8 cellular contexts compared by ENCODE assay signal in the genomic region with DNA sequence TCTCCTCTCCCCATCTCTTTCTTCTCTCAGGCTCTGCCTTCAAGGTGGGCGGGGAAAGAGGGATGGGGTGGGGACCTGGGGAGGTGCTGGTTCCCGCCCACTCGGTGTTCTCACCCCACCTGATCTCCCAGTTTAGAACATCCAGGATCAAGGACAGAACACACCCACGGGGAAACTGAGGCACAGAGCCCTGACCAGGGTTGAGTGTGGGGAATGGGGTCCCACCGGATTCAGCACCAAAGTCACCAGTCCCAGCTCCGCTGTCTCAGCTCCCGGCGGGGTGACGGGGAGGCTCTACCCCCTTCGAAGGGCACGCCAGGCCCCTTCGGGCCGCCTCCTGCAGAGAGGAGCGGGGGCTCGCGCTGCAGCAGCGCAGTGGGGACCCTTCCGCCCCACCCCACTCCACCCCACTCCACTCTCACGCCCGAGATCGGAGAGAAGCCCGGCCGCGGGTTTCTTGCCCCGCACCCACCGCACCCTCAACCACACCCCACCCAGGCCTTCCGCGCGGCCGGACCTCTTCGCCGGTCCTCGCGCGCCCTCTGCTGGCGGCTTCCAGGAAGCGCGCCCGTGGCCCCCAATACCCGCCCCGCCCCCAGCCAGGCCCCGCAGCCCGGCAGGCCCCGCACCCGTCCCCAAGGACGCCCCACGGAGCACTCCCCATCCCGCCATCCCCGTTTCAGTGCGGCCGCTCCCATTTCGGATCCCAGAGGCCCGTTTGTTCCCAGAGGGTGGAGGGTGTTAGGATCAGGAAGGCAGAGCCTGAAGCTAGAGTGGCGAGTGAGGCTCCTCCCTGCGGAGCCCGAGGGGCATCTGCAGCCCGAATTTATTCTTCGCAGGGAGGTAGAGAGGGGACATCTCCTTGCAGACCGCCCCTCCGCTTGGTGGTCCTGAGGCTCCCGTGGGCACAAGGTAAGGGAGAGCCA.
DNase-seq lines count a peak whose midpoint lies in the region; FAIRE-seq lines count a peak whose summit lies in the region.

No MANE protein-coding gene starts in this region.

- H3K4me3 ChIP-seq in neuron (ENCODE audit: low read length) (peak overlapping the region; percentile 44), stomach smooth muscle (ENCODE audit: low read length in 2 of 2) (peak overlapping the region; percentile 66 to 74)

- H3K9me3 ChIP-seq in neuron (ENCODE audit: low read length) (peaks cover 3% of the 10 kb centered on the region), stomach smooth muscle (ENCODE audit: control insufficient read depth in 2 of 2, low read length in 2 of 2) (peaks cover 5 to 10% of the 10 kb centered on the region in 2 donors)

- H3K36me3 ChIP-seq in neuron (ENCODE audit: insufficient read depth, low read length) = no peaks in the 10 kb centered on the region
- no peaks in the 10 kb centered on the region for H3K36me3 ChIP-seq in stomach smooth muscle (ENCODE audit: control insufficient read depth in 2 of 2, insufficient read depth in 2 of 2, low read length in 2 of 2)

- peak overlapping the region; percentile 28 to 64 for H3K9ac ChIP-seq in stomach smooth muscle (ENCODE audit: low read length in 2 of 2)

- H3K27me3 ChIP-seq in neuron (ENCODE audit: insufficient read depth, low read length) (peaks cover 58% of the 10 kb centered on the region), stomach smooth muscle (ENCODE audit: control insufficient read depth in 1 of 2, insufficient read depth in 2 of 2, low read length in 2 of 2) (peaks cover 47 to 49% of the 10 kb centered on the region in 2 donors)

- DNase-seq in C1 segment of cervical spinal cord (lab: John Stamatoyannopoulos, UW) (peak in 13 of 14 donors; percentile 19 to 74 (median 47)), GM19239 (ENCODE audit: insufficient read length, low spot score) (peak; percentile 88), HPDE6-E6E7 (ENCODE audit: extremely low spot score) (peak; percentile 67), RKO (ENCODE audit: low spot score) (peak; percentile 74), foreskin melanocyte (peak; percentile 19)
- DNase-seq in activated effector memory CD4-positive, alpha-beta T cell treated with anti-CD3 and anti-CD28 coated beads, Interleukin-2, amount 50 U/mL, for 16 hours = peak; percentile 92

- no peak overlapping the region for H3K27ac ChIP-seq in stomach smooth muscle (ENCODE audit: low read length)

- peak; percentile 78 for FAIRE-seq in GM19239 (lab: Jason Lieb, UNC)

- H2AFZ ChIP-seq in neuron (ENCODE audit: low read depth, low read length) = peak overlapping the region; percentile 41

- H3K4me1 ChIP-seq in neuron (ENCODE audit: insufficient read depth, low read length) = peaks cover 16% of the 10 kb centered on the region
- H3K4me1 ChIP-seq in stomach smooth muscle (ENCODE audit: control insufficient read depth, insufficient read depth, low read length) = peaks cover 18% of the 10 kb centered on the region

Comparison
In these comparisons a context has a peak if more than half of its experiments do, and no peak if none do; other contexts are left out.
1. DNase-seq: peak in every context shown above with its lines; median percentile 92 in activated effector memory CD4-positive, alpha-beta T cell treated with anti-CD3 and anti-CD28 coated beads, Interleukin-2, amount 50 U/mL, for 16 hours; 88 in GM19239; 74 in RKO; 67 in HPDE6-E6E7; 47 in C1 segment of cervical spinal cord; 19 in foreskin melanocyte.